Comparison of ENCODE assay signal across 17 cellular contexts in the genomic region with DNA sequence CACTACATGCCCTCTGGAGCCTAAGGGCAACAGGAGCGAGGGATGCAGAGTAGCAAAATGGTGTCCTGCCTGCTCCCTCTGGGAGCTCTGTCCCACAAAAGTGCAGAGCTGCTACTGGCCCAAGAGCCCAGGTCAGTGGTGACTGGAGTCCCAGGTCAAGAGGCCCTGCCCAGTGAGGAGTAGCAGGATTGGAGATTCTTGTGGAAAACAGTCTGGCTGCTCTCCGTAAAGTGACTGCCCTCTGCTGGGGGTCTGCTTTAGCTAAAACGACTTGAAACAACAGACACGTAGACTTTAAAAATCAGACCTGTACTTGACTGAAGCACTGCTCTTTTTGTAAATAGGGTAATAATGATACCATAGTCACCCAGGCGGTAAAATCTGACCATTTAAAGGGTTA.
DNase-seq lines count a peak whose midpoint lies in the region; ATAC-seq, FAIRE-seq and TF ChIP-seq lines count a peak whose summit lies in the region.
"Had no signal": no experiment of that assay in that cellular context is flagged by ENCODE, and none has a peak within 500 bp of the region (broad histone marks: within the 10 kb centered on the region; RNA-seq: fewer than 3 reads in every experiment).

No MANE protein-coding gene starts in this region.

- H3F3A ChIP-seq in PC-9 (ENCODE audit: insufficient read depth, low read depth): no peaks in the 10 kb centered on the region

- no peaks in the 10 kb centered on the region for H3K27me3 Mint-ChIP-seq in activated CD8-positive, alpha-beta T cell treated with anti-CD3 and anti-CD28 coated beads for 36 hours
- H3K27me3 Mint-ChIP-seq: stimulated activated naive CD8-positive, alpha-beta T cell treated with anti-CD3 and anti-CD28 coated beads, Interleukin-15, amount 100 ng/mL, for 72 hours had no signal

- no CpG with 5 or more reads among the region's 5 CpGs for WGBS in neuronal stem cell (ENCODE audit: extremely low coverage in 2 of 2, insufficient read length in 2 of 2, insufficient replicate concordance in 1 of 2), 2 donors
- 76 to 78% methylated on average over 5 of the region's 5 CpGs for WGBS in lower leg skin, 2 donors
- 56 to 57% methylated on average over 5 of the region's 5 CpGs for WGBS in pancreas, 2 donors

- H3K23ac ChIP-seq in neuronal stem cell (ENCODE audit: low read depth, low read length, poor library complexity): no peak overlapping the region

- H2AFZ ChIP-seq in PC-9 (no peak overlapping the region), neuronal stem cell (ENCODE audit: low read length) (no peak overlapping the region)

- no peaks in the 10 kb centered on the region for H3K4me1 ChIP-seq in PC-9 (replicated peaks; ENCODE audit: insufficient read depth)
- H3K4me1 ChIP-seq in neuronal stem cell (ENCODE audit: control insufficient read depth in 2 of 2, insufficient read depth in 1 of 2, low read depth in 1 of 2, low read length in 2 of 2): no peaks in the 10 kb centered on the region
- H3K4me1 ChIP-seq in pancreas: no peaks in the 10 kb centered on the region

- no peak overlapping the region for H4K8ac ChIP-seq in neuronal stem cell (ENCODE audit: low read depth, low read length)

- no peak overlapping the region for H4K91ac ChIP-seq in neuronal stem cell (ENCODE audit: low read depth, low read length, poor library complexity)

- peak; percentile 16; the same call in 1 of the 3 replicates for TF ChIP-seq CTCF in GM12872 (IDR thresholded peaks at IDR 0.05; ENCODE audit: insufficient read depth, low read depth, low read length)
- peak; percentile 26; the same call in 1 of the 2 replicates for TF ChIP-seq CTCF in PC-9 (conservative IDR thresholded peaks at IDR 0.05)
- TF ChIP-seq CTCF in epithelial cell of esophagus (IDR thresholded peaks at IDR 0.05; ENCODE audit: insufficient read depth, low read depth, low read length, missing control alignments): peak; percentile 26
- no peak for TF ChIP-seq CTCF in lower leg skin (IDR thresholded peaks at IDR 0.05)
- TF ChIP-seq CTCF in pancreas (IDR thresholded peaks at IDR 0.05): no peak
- TF ChIP-seq CTCF in activated CD8-positive, alpha-beta T cell treated with anti-CD3 and anti-CD28 coated beads for 36 hours (IDR thresholded peaks at IDR 0.05): no peak

- H3K4me3 Mint-ChIP-seq in activated CD8-positive, alpha-beta T cell treated with anti-CD3 and anti-CD28 coated beads for 36 hours: no peak overlapping the region
- H3K4me3 Mint-ChIP-seq: stimulated activated naive CD8-positive, alpha-beta T cell treated with anti-CD3 and anti-CD28 coated beads, Interleukin-15, amount 100 ng/mL, for 72 hours had no signal

- FAIRE-seq in pancreas (lab: Jason Lieb, UNC): no peak
- FAIRE-seq: keratinocyte had no signal

- H3K9me2 ChIP-seq in PC-9 (ENCODE audit: insufficient read depth): no peaks in the 10 kb centered on the region

- CTCF ChIA-PET in PC-9 (lab: Charles Lee): no interaction called here
- CTCF ChIA-PET in activated CD8-positive, alpha-beta T cell treated with anti-CD3 and anti-CD28 coated beads for 36 hours (lab: Charles Lee): no interaction called here

- no peaks in the 10 kb centered on the region for H3K36me3 Mint-ChIP-seq in activated CD8-positive, alpha-beta T cell treated with anti-CD3 and anti-CD28 coated beads for 36 hours (ENCODE audit: low read depth)

- H3K9me3 Mint-ChIP-seq in activated CD8-positive, alpha-beta T cell treated with anti-CD3 and anti-CD28 coated beads for 36 hours: peaks cover 31% of the 10 kb centered on the region

- H3K9ac ChIP-seq in neuronal stem cell (ENCODE audit: low read depth, low read length, poor library complexity): no peak overlapping the region

- no TSS peak for BruUV-seq in PC-9 (replicated peaks; lab: Mats Ljungman, UMichigan)

- H3K9me3 ChIP-seq in PC-9 (ENCODE audit: insufficient read depth, low read depth) (no peaks in the 10 kb centered on the region), neuronal stem cell (replicated peaks in 1 of 2; ENCODE audit: control insufficient read depth in 2 of 2, insufficient read depth in 1 of 2, low read depth in 1 of 2, low read length in 2 of 2) (peaks cover 0 to 21% of the 10 kb centered on the region in 2 donors), pancreas (no peaks in the 10 kb centered on the region)

- no peak overlapping the region for H3K4me3 ChIP-seq in PC-9
- H3K4me3 ChIP-seq in epithelial cell of esophagus (ENCODE audit: low read length): no peak overlapping the region
- no peak overlapping the region for H3K4me3 ChIP-seq in neuronal stem cell (ENCODE audit: low read length in 2 of 2)
- H3K4me3 ChIP-seq in lower leg skin (ENCODE audit: low read depth, poor library complexity, severe bottlenecking): no peak overlapping the region
- H3K4me3 ChIP-seq in pancreas: no peak overlapping the region

- H2BK15ac ChIP-seq in neuronal stem cell (ENCODE audit: low read length): no peak overlapping the region

- intact Hi-C loops in PC-9 (cut with micrococcal nuclease; ENCODE audit: unreplicated experiment): no loop called here
- intact Hi-C loops in lower leg skin (cut with DNase I; ENCODE audit: low total_unique reads): no loop called here
- intact Hi-C loops in pancreas (cut with DNase I): no loop called here
- intact Hi-C loops in activated CD8-positive, alpha-beta T cell treated with anti-CD3 and anti-CD28 coated beads for 36 hours (cut with micrococcal nuclease): no loop called here

- H3K27ac Mint-ChIP-seq in activated CD8-positive, alpha-beta T cell treated with anti-CD3 and anti-CD28 coated beads for 36 hours: no peak overlapping the region
- H3K27ac Mint-ChIP-seq: stimulated activated naive CD8-positive, alpha-beta T cell treated with anti-CD3 and anti-CD28 coated beads, Interleukin-15, amount 100 ng/mL, for 72 hours had no signal

- H3K4me2 ChIP-seq in PC-9: no peak overlapping the region
- no peak overlapping the region for H3K4me2 ChIP-seq in neuronal stem cell (ENCODE audit: insufficient read depth, low read length, poor library complexity, severe bottlenecking)

- H3K27ac ChIP-seq in PC-9 (no peak overlapping the region), neuronal stem cell (replicated peaks; ENCODE audit: low read length) (no peak overlapping the region), pancreas (no peak overlapping the region)

- H2BK120ac ChIP-seq in neuronal stem cell (ENCODE audit: low read depth, low read length): no peak overlapping the region

- no peaks in the 10 kb centered on the region for H3K4me1 Mint-ChIP-seq in activated CD8-positive, alpha-beta T cell treated with anti-CD3 and anti-CD28 coated beads for 36 hours (ENCODE audit: low read depth)
- H3K4me1 Mint-ChIP-seq: stimulated activated naive CD8-positive, alpha-beta T cell treated with anti-CD3 and anti-CD28 coated beads, Interleukin-15, amount 100 ng/mL, for 72 hours had no signal

- H2BK12ac ChIP-seq in neuronal stem cell (ENCODE audit: low read length): no peak overlapping the region

- H3K36me3 ChIP-seq in PC-9 (ENCODE audit: low read depth) (no peaks in the 10 kb centered on the region), neuronal stem cell (replicated peaks in 1 of 2; ENCODE audit: control insufficient read depth in 2 of 2, insufficient read depth in 2 of 2, low read length in 2 of 2) (no peaks in the 10 kb centered on the region), pancreas (no peaks in the 10 kb centered on the region)

- H3K27me3 ChIP-seq in PC-9 (ENCODE audit: insufficient read depth, low read depth): no peaks in the 10 kb centered on the region
- no peaks in the 10 kb centered on the region for H3K27me3 ChIP-seq in neuronal stem cell (ENCODE audit: control insufficient read depth in 3 of 3, insufficient read depth in 3 of 3, low read depth in 1 of 3, low read length in 3 of 3)
- no peaks in the 10 kb centered on the region for H3K27me3 ChIP-seq in pancreas

- ATAC-seq in pancreas: no peak
- no peak for ATAC-seq in activated CD8-positive, alpha-beta T cell treated with anti-CD3 and anti-CD28 coated beads for 36 hours
- ATAC-seq: stimulated activated naive CD8-positive, alpha-beta T cell treated with anti-CD3 and anti-CD28 coated beads, Interleukin-15, amount 100 ng/mL, for 72 hours had no signal

- no peak overlapping the region for H3K14ac ChIP-seq in neuronal stem cell (ENCODE audit: low read length)

- no peak overlapping the region for H3K18ac ChIP-seq in neuronal stem cell (ENCODE audit: low read length)

- H2AK5ac ChIP-seq in neuronal stem cell (ENCODE audit: low read depth, low read length): no peak overlapping the region

- H3K79me1 ChIP-seq in neuronal stem cell (ENCODE audit: low read depth, low read length): no peaks in the 10 kb centered on the region

- DNase-seq in PC-9: no peak
- DNase-seq in epithelial cell of esophagus (ENCODE audit: low read depth): peak; percentile 36
- DNase-seq in neuronal stem cell (ENCODE audit: low spot score): peak; percentile 17
- no peak for DNase-seq in NCI-H2227 treated with DMSO at 0.1 percent for 48 hours (lab: John Stamatoyannopoulos, UW)
- no peak for DNase-seq in lower leg skin (ENCODE audit: low spot score in 2 of 2)
- no peak for DNase-seq in pancreas
- no peak for DNase-seq in activated CD8-positive, alpha-beta T cell treated with anti-CD3 and anti-CD28 coated beads for 36 hours
- DNase-seq: activated CD4-positive, alpha-beta T cell treated with anti-CD3 and anti-CD28 coated beads, Interleukin-2, amount 50 U/mL, for 4 hours; activated naive CD4-positive, alpha-beta T cell treated with Interleukin-2 at 50 U/mL for 16 hours; DMS153; Karpas-422; NCI-H510A; nucleus accumbens; stimulated activated CD4-positive, alpha-beta T cell treated with anti-CD3 and anti-CD28 coated beads, Interleukin-2, amount 100 ng/mL, for 48 hours; stimulated activated naive CD8-positive, alpha-beta T cell treated with anti-CD3 and anti-CD28 coated beads, Interleukin-15, amount 100 ng/mL, for 72 hours had no signal

- H2BK5ac ChIP-seq in neuronal stem cell (ENCODE audit: low read length): no peak overlapping the region

- TF ChIP-seq POLR2A in lower leg skin (IDR thresholded peaks at IDR 0.05): no peak

- H3K79me2 ChIP-seq in PC-9 (ENCODE audit: low read depth): no peaks in the 10 kb centered on the region

- POLR2A ChIA-PET in PC-9 (lab: Charles Lee; ENCODE audit: unreplicated experiment): no interaction called here
- POLR2A ChIA-PET in activated CD8-positive, alpha-beta T cell treated with anti-CD3 and anti-CD28 coated beads for 36 hours (lab: Charles Lee): no interaction called here

- H4K20me1 ChIP-seq in PC-9 (ENCODE audit: insufficient read depth): no peaks in the 10 kb centered on the region

- no peak overlapping the region for H3K4ac ChIP-seq in neuronal stem cell (ENCODE audit: low read length)

Comparison
In these comparisons a context has a peak if more than half of its experiments do, and no peak if none do; other contexts are left out.
1. CTCF ChIP-seq: peak in GM12872 (single experiment), PC-9 (single experiment) and epithelial cell of esophagus (single experiment); none in lower leg skin (0 of 3), pancreas (0 of 4) and activated CD8-positive, alpha-beta T cell treated with anti-CD3 and anti-CD28 coated beads for 36 hours (single experiment).
2. DNase-seq: peak in epithelial cell of esophagus (single experiment) and neuronal stem cell (single experiment); none in PC-9 (0 of 2), NCI-H2227 treated with DMSO at 0.1 percent for 48 hours (single experiment), lower leg skin (0 of 2), pancreas (0 of 6) and activated CD8-positive, alpha-beta T cell treated with anti-CD3 and anti-CD28 coated beads for 36 hours (single experiment).